15 cellular contexts compared by ENCODE assay signal in genomic region chr17:79745641-79746105, GRCh38. TPM values are rescaled to one million over a fixed set of nuclear protein-coding genes. Genes with fewer than 3 reads are reported as not detected.
A peak's percentile ranks its signal among the peaks of the same experiment; 100 is the strongest.
DNase-seq lines count a peak whose midpoint lies in the region; ATAC-seq lines count a peak whose summit lies in the region.
"Had no signal": no experiment of that assay in that cellular context is flagged by ENCODE, and none has a peak within 500 bp of the region (broad histone marks: within the 10 kb centered on the region; RNA-seq: fewer than 3 reads in every experiment).

No MANE protein-coding gene starts in this region.

- peak overlapping the region; percentile 50 for H3K27ac Mint-ChIP-seq in activated naive CD4-positive, alpha-beta T cell treated with anti-CD3 and anti-CD28 coated beads for 36 hours
- peak overlapping the region in 2 of 8 donors; percentile 11 to 60 for H3K27ac Mint-ChIP-seq in CD8-positive, alpha-beta memory T cell
- no peak overlapping the region for H3K27ac Mint-ChIP-seq in T-helper 17 cell
- H3K27ac Mint-ChIP-seq: H9 had no signal

- intact Hi-C loops in activated naive CD4-positive, alpha-beta T cell treated with anti-CD3 and anti-CD28 coated beads for 36 hours (cut with micrococcal nuclease), result loop anchor here (1.0 to 5.0 kb wide), 7 partner anchors 33 to 248 kb away; partner anchors contain the start of gene CBX2

- H3K9me3 ChIP-seq in CD8-positive, alpha-beta memory T cell (ENCODE audit: low read length), result no peaks in the 10 kb centered on the region
- no peaks in the 10 kb centered on the region for H3K9me3 ChIP-seq in T-helper 17 cell (ENCODE audit: control insufficient read depth, low read length, poor library complexity, severe bottlenecking)
- H3K9me3 ChIP-seq: esophagus squamous epithelium, pancreas had no signal

- peak overlapping the region; percentile 46 for H3K4me3 Mint-ChIP-seq in activated naive CD4-positive, alpha-beta T cell treated with anti-CD3 and anti-CD28 coated beads for 36 hours
- H3K4me3 Mint-ChIP-seq in CD8-positive, alpha-beta memory T cell, result peak overlapping the region in 6 of 7 donors; percentile 13 to 57 (median 53)
- peak overlapping the region; percentile 73 for H3K4me3 Mint-ChIP-seq in T-helper 17 cell

- CTCF ChIA-PET in activated naive CD4-positive, alpha-beta T cell treated with anti-CD3 and anti-CD28 coated beads for 36 hours (lab: Charles Lee), result interaction anchor here (0.6 to 2.1 kb wide), 16 partner anchors 13 to 250 kb away, joined by 3 to 12 read pairs (median 4); no protein-coding TSS in a partner anchor
- CTCF ChIA-PET in CD8-positive, alpha-beta memory T cell (lab: Charles Lee), result interaction anchor here (0.7 to 1.6 kb wide), 8 partner anchors 14 to 246 kb away, joined by 3 to 8 read pairs (median 4); no protein-coding TSS in a partner anchor

- H3K4me1 ChIP-seq in CD8-positive, alpha-beta memory T cell (ENCODE audit: insufficient read depth, low read length), result peaks cover 23% of the 10 kb centered on the region

- H3K36me3 ChIP-seq in CD8-positive, alpha-beta memory T cell (ENCODE audit: insufficient read depth, low read length), result no peaks in the 10 kb centered on the region
- H3K36me3 ChIP-seq: esophagus squamous epithelium, pancreas had no signal

- no peak overlapping the region for H3K4me3 ChIP-seq in CD8-positive, alpha-beta memory T cell (ENCODE audit: low read length)
- H3K4me3 ChIP-seq: esophagus squamous epithelium, pancreas had no signal

- peaks cover 15% of the 10 kb centered on the region for H3K27me3 ChIP-seq in CD8-positive, alpha-beta memory T cell (ENCODE audit: insufficient read depth, low read length, poor library complexity, severe bottlenecking)

- no peaks in the 10 kb centered on the region for H3K36me3 Mint-ChIP-seq in activated naive CD4-positive, alpha-beta T cell treated with anti-CD3 and anti-CD28 coated beads for 36 hours (ENCODE audit: low read depth)
- no peaks in the 10 kb centered on the region for H3K36me3 Mint-ChIP-seq in CD8-positive, alpha-beta memory T cell
- H3K36me3 Mint-ChIP-seq in T-helper 17 cell (ENCODE audit: low read depth), result peaks cover 4% of the 10 kb centered on the region

- DNase-seq in activated naive CD4-positive, alpha-beta T cell treated with anti-CD3 and anti-CD28 coated beads for 36 hours, result no peak
- no peak for DNase-seq in activated naive CD4-positive, alpha-beta T cell (lab: John Stamatoyannopoulos, UW)
- DNase-seq in CD8-positive, alpha-beta memory T cell, result peak in 1 of 5 donors; percentile 22
- DNase-seq in T-helper 17 cell, result no peak
- peak; percentile 16 for DNase-seq in myocyte (ENCODE audit: low read depth)
- no peak for DNase-seq in NOMO-1 treated with DMSO at 0.1 percent for 48 hours (lab: John Stamatoyannopoulos, UW; ENCODE audit: unreplicated experiment)
- no peak for DNase-seq in NCI-H774 (lab: John Stamatoyannopoulos, UW)
- DNase-seq: esophagus squamous epithelium, SIG-M5, T1000 had no signal

- H3K4me1 Mint-ChIP-seq in activated naive CD4-positive, alpha-beta T cell treated with anti-CD3 and anti-CD28 coated beads for 36 hours (ENCODE audit: low read depth), result peaks cover 18% of the 10 kb centered on the region
- peaks cover 6 to 22% (median 12%) of the 10 kb centered on the region in 3 donors for H3K4me1 Mint-ChIP-seq in CD8-positive, alpha-beta memory T cell
- H3K4me1 Mint-ChIP-seq in T-helper 17 cell, result peaks cover 9% of the 10 kb centered on the region

- H3K9me3 Mint-ChIP-seq in activated naive CD4-positive, alpha-beta T cell treated with anti-CD3 and anti-CD28 coated beads for 36 hours, result no peaks in the 10 kb centered on the region
- no peaks in the 10 kb centered on the region for H3K9me3 Mint-ChIP-seq in CD8-positive, alpha-beta memory T cell
- H3K9me3 Mint-ChIP-seq: H9 had no signal

- POLR2A ChIA-PET in CD8-positive, alpha-beta memory T cell (lab: Charles Lee), result interaction anchor here (1.2 kb wide), 1 partner anchor 90 kb away, joined by 13 read pairs; no protein-coding TSS in a partner anchor

- no peak overlapping the region for H3K27ac ChIP-seq in CD8-positive, alpha-beta memory T cell (ENCODE audit: low read depth, low read length)
- H3K27ac ChIP-seq: pancreas had no signal

- ATAC-seq in T-helper 17 cell (no peak), GM21723 (IDR thresholded peaks at IDR 0.05; ENCODE audit: unreplicated experiment) (no peak)

- H3K27me3 Mint-ChIP-seq in activated naive CD4-positive, alpha-beta T cell treated with anti-CD3 and anti-CD28 coated beads for 36 hours (ENCODE audit: low read depth), result peaks cover 22% of the 10 kb centered on the region
- peaks cover 38 to 41% of the 10 kb centered on the region in 2 donors for H3K27me3 Mint-ChIP-seq in CD8-positive, alpha-beta memory T cell
- H3K27me3 Mint-ChIP-seq in T-helper 17 cell, result peaks cover 40% of the 10 kb centered on the region

RNA-seq across cellular contexts. Expression of gene ENPP7, which starts 14.9 kb away (rescaled TPM):
- total RNA-seq in activated naive CD4-positive, alpha-beta T cell treated with anti-CD3 and anti-CD28 coated beads for 36 hours, result not detected
- total RNA-seq in CD8-positive, alpha-beta memory T cell, result under 1 TPM in 1 of 2 experiments, not detected in 1; 0.11 TPM
- polyA plus RNA-seq in CD8-positive, alpha-beta memory T cell, result 0.26 TPM
- total RNA-seq in T-helper 17 cell, result not detected
- total RNA-seq in myocyte, result not detected in 2 replicates
- not detected for polyA plus RNA-seq in myocyte (2012)
- total RNA-seq: esophagus squamous epithelium, G401, H9, left ventricle myocardium superior had no signal

RNA-seq across cellular contexts. Expression of gene CBX2, which starts 32.3 kb away (rescaled TPM):
- 1 to 10 TPM; 5.2 to 5.8 TPM for total RNA-seq in activated naive CD4-positive, alpha-beta T cell treated with anti-CD3 and anti-CD28 coated beads for 36 hours
- total RNA-seq in CD8-positive, alpha-beta memory T cell, result 1 to 10 TPM; 2.0 to 2.2 TPM
- polyA plus RNA-seq in CD8-positive, alpha-beta memory T cell, result 0.10 TPM
- total RNA-seq in T-helper 17 cell (under 1 TPM in 1 of 2 donors, not detected in 1; 0.18 TPM), myocyte (1.3 and 2.2 TPM in 2 replicates)
- 3.1 TPM for polyA plus RNA-seq in myocyte (2012)

RNA-seq across cellular contexts. Expression of gene CBX8, which starts 51.2 kb away (rescaled TPM):
- 1 to 10 TPM; 3.8 to 3.9 TPM for total RNA-seq in activated naive CD4-positive, alpha-beta T cell treated with anti-CD3 and anti-CD28 coated beads for 36 hours
- 1 to 10 TPM; 1.9 to 2.2 TPM for total RNA-seq in CD8-positive, alpha-beta memory T cell
- 0.91 TPM for polyA plus RNA-seq in CD8-positive, alpha-beta memory T cell
- total RNA-seq in T-helper 17 cell (1 to 10 TPM; 2.5 to 3.6 TPM), myocyte (5.3 TPM in 2 replicates)
- 5.5 TPM for polyA plus RNA-seq in myocyte (2012)
